17 cellular contexts compared by ENCODE assay signal in the genomic region with DNA sequence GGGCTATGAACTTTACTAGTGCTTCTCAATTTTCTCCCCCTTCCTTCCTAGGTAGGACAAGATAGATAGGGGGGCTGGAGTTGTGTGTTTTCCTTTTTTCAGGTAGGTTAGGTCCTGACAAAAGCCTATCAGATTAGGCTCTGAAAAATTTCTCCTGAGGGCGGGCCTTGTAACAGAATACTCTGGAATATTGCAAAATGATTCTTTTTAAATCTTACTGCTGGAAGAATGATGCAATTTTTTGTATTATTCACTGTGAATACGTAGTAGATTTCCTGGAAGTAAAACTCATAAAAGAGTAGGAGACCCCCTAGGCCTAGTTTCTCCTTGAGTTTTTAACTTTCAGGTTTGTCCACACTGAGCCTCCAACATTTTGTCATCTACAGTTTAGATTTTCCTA.
A peak's percentile ranks its signal among the peaks of the same experiment; 100 is the strongest.
DNase-seq lines count a peak whose midpoint lies in the region; ATAC-seq and TF ChIP-seq lines count a peak whose summit lies in the region.
"Had no signal": no experiment of that assay in that cellular context is flagged by ENCODE, and none has a peak within 500 bp of the region (broad histone marks: within the 10 kb centered on the region; RNA-seq: fewer than 3 reads in every experiment).

No MANE protein-coding gene starts in this region.

- peaks cover 11% of the 10 kb centered on the region for H3K9me3 Mint-ChIP-seq in natural killer cell treated with Interleukin-12 subunit alpha and Interleukin-12 subunit beta and Interleukin-15 and Interleukin-18, amount 100 ng/mL, for 72 hours

- H3K9me2 ChIP-seq in PC-3 (replicated peaks; ENCODE audit: low read length), result no peaks in the 10 kb centered on the region

- no peak overlapping the region for H3K4me3 Mint-ChIP-seq in natural killer cell treated with Interleukin-12 subunit alpha and Interleukin-12 subunit beta and Interleukin-15 and Interleukin-18, amount 100 ng/mL, for 72 hours
- H3K4me3 Mint-ChIP-seq: B cell had no signal

- H3K9ac ChIP-seq in PC-3 (ENCODE audit: low read length), result no peak overlapping the region

- H3K4me2 ChIP-seq in PC-3 (ENCODE audit: low read length), result no peak overlapping the region

- H3K36me3 Mint-ChIP-seq in natural killer cell treated with Interleukin-12 subunit alpha and Interleukin-12 subunit beta and Interleukin-15 and Interleukin-18, amount 100 ng/mL, for 72 hours, result no peaks in the 10 kb centered on the region

- ATAC-seq in PC-3, result no peak
- no peak for ATAC-seq in HG03354 (IDR thresholded peaks at IDR 0.05; ENCODE audit: poor library complexity, severe bottlenecking, unreplicated experiment)
- ATAC-seq in HG02884 (IDR thresholded peaks at IDR 0.05; ENCODE audit: unreplicated experiment), result no peak
- no peak for ATAC-seq in natural killer cell treated with Interleukin-12 subunit alpha and Interleukin-12 subunit beta and Interleukin-15 and Interleukin-18, amount 100 ng/mL, for 72 hours
- ATAC-seq: K562 had no signal

- no peak for TF ChIP-seq CTCF in PC-3 (conservative IDR thresholded peaks at IDR 0.05; ENCODE audit: low read depth, low read length)
- TF ChIP-seq CTCF in choroid plexus epithelial cell (conservative IDR thresholded peaks at IDR 0.05; ENCODE audit: low read depth, low read length), result no peak
- TF ChIP-seq CTCF in fibroblast of the aortic adventitia (IDR thresholded peaks at IDR 0.05; ENCODE audit: insufficient read depth, low read length), result no peak

- POLR2A ChIA-PET in PC-3 (lab: Charles Lee; ENCODE audit: unreplicated experiment), result no interaction called here

- H3K79me2 ChIP-seq in ACC112 (ENCODE audit: control insufficient read depth, insufficient read depth, low read length, unreplicated experiment) (no peaks in the 10 kb centered on the region), PC-3 (ENCODE audit: low read length) (no peaks in the 10 kb centered on the region)

- no peaks in the 10 kb centered on the region for H3K27me3 Mint-ChIP-seq in natural killer cell treated with Interleukin-12 subunit alpha and Interleukin-12 subunit beta and Interleukin-15 and Interleukin-18, amount 100 ng/mL, for 72 hours
- H3K27me3 Mint-ChIP-seq: B cell had no signal

- H3K27ac ChIP-seq in ACC112 (ENCODE audit: low read depth, low read length) (no peak overlapping the region), PC-3 (ENCODE audit: low read length) (no peak overlapping the region)

- H3K4me1 Mint-ChIP-seq in natural killer cell treated with Interleukin-12 subunit alpha and Interleukin-12 subunit beta and Interleukin-15 and Interleukin-18, amount 100 ng/mL, for 72 hours (ENCODE audit: low read depth in 2 of 2), result no peaks in the 10 kb centered on the region
- H3K4me1 Mint-ChIP-seq: B cell had no signal

- H2AFZ ChIP-seq in ACC112 (ENCODE audit: low read length, unreplicated experiment), result peak overlapping the region; percentile 22
- peak overlapping the region; percentile 52; the same call in 1 of the 2 replicates for H2AFZ ChIP-seq in PC-3 (ENCODE audit: low read length)

- H3K27me3 ChIP-seq in ACC112 (ENCODE audit: insufficient read depth, low read length) (no peaks in the 10 kb centered on the region), PC-3 (ENCODE audit: low read length) (no peaks in the 10 kb centered on the region)

- intact Hi-C loops in PC-3 (cut with micrococcal nuclease), result no loop called here

- no peaks in the 10 kb centered on the region for H3K36me3 ChIP-seq in ACC112 (ENCODE audit: insufficient read depth, low read length)
- H3K36me3 ChIP-seq in PC-3 (ENCODE audit: low read depth, low read length), result no peaks in the 10 kb centered on the region

- H3K9me3 ChIP-seq in PC-3 (ENCODE audit: low read length), result no peaks in the 10 kb centered on the region

- no peaks in the 10 kb centered on the region for H3F3A ChIP-seq in PC-3 (ENCODE audit: low read length, unreplicated experiment)

- no peaks in the 10 kb centered on the region for H4K20me1 ChIP-seq in PC-3 (ENCODE audit: low read length)

- CTCF ChIA-PET in PC-3 (lab: Charles Lee), result no interaction called here

- DNase-seq in PC-3 (no peak), choroid plexus epithelial cell (ENCODE audit: low read depth) (peak; percentile 35), fibroblast of the aortic adventitia (ENCODE audit: low read depth) (peak; percentile 13), putamen (ENCODE audit: low spot score) (no peak)
- no peak for DNase-seq in natural killer cell treated with Interleukin-12 subunit alpha and Interleukin-12 subunit beta and Interleukin-15 and Interleukin-18, amount 100 ng/mL, for 72 hours (ENCODE audit: low spot score)
- DNase-seq: 8988T; DMS79 treated with DMSO at 0.1 percent for 48 hours; H7; NCI-H1105 treated with DMSO at 0.1 percent for 48 hours; NCI-H1694 treated with DMSO at 0.1 percent for 48 hours; NK-92 treated with Interleukin-12 subunit alpha and Interleukin-12 subunit beta, amount 100 ng/mL, for 24 hours; SHP77 treated with DMSO at 0.1 percent for 48 hours had no signal

- no peaks in the 10 kb centered on the region for H3K4me1 ChIP-seq in ACC112 (ENCODE audit: control insufficient read depth, insufficient read depth, low read length, unreplicated experiment)
- H3K4me1 ChIP-seq in PC-3 (ENCODE audit: insufficient read depth, low read length), result no peaks in the 10 kb centered on the region

- no peak overlapping the region for H3K27ac Mint-ChIP-seq in natural killer cell treated with Interleukin-12 subunit alpha and Interleukin-12 subunit beta and Interleukin-15 and Interleukin-18, amount 100 ng/mL, for 72 hours
- H3K27ac Mint-ChIP-seq: B cell had no signal

- no TSS peak for BruUV-seq in PC-3 (replicated peaks; lab: Mats Ljungman, UMichigan)

- H3K4me3 ChIP-seq in ACC112 (ENCODE audit: low read depth, low read length) (no peak overlapping the region), PC-3 (ENCODE audit: low read length) (no peak overlapping the region), choroid plexus epithelial cell (ENCODE audit: low read depth, low read length) (no peak overlapping the region), fibroblast of the aortic adventitia (ENCODE audit: low read depth, low read length) (no peak overlapping the region)
- H3K4me3 ChIP-seq: K562 had no signal

Comparison
In these comparisons a context has a peak if more than half of its experiments do, and no peak if none do; other contexts are left out.
1. DNase-seq: peak in choroid plexus epithelial cell (single experiment) and fibroblast of the aortic adventitia (single experiment); none in PC-3 (single experiment), natural killer cell treated with Interleukin-12 subunit alpha and Interleukin-12 subunit beta and Interleukin-15 and Interleukin-18, amount 100 ng/mL, for 72 hours (single experiment) and putamen (single experiment).